Comparison of ENCODE assay signal across 8 cellular contexts in genomic region chr14:20327005-20327869, GRCh38. TPM values are rescaled to one million over a fixed set of nuclear protein-coding genes. Genes with fewer than 3 reads are reported as not detected.
A peak's percentile ranks its signal among the peaks of the same experiment; 100 is the strongest.
DNase-seq lines count a peak whose midpoint lies in the region; ATAC-seq, FAIRE-seq and TF ChIP-seq lines count a peak whose summit lies in the region.

No MANE protein-coding gene starts in this region.

- peak overlapping the region; percentile 16 for H3K27ac ChIP-seq in Karpas-422 (ENCODE audit: low read length)
- no peak overlapping the region for H3K27ac ChIP-seq in Panc1 (ENCODE audit: low read length)
- H3K27ac ChIP-seq in suprapubic skin = no peak overlapping the region

- H3K36me3 ChIP-seq in Karpas-422 (ENCODE audit: insufficient read depth, low read length) = peaks cover 44% of the 10 kb centered on the region
- H3K36me3 ChIP-seq in Panc1 (ENCODE audit: control insufficient read depth, insufficient read depth, low read length) = peaks cover 23% of the 10 kb centered on the region
- H3K36me3 ChIP-seq in suprapubic skin = peaks cover 29% of the 10 kb centered on the region

- FAIRE-seq in GM12891 (lab: Jason Lieb, UNC) = peak; percentile 92

- no TSS peak for BruUV-seq in Panc1 (replicated peaks; lab: Mats Ljungman, UMichigan)

- TF ChIP-seq CTCF in Panc1 (IDR thresholded peaks at IDR 0.05) (peak; percentile 65; the same call in 1 of the 2 replicates), cardiac fibroblast (IDR thresholded peaks at IDR 0.05; ENCODE audit: low read depth, low read length) (peak; percentile 53), suprapubic skin (IDR thresholded peaks at IDR 0.05) (peak; percentile 55 to 62)

- no peaks in the 10 kb centered on the region for H3K27me3 ChIP-seq in Karpas-422 (ENCODE audit: low read length)
- no peaks in the 10 kb centered on the region for H3K27me3 ChIP-seq in Panc1 (ENCODE audit: control insufficient read depth, insufficient read depth, low read length)
- no peaks in the 10 kb centered on the region for H3K27me3 ChIP-seq in suprapubic skin

- DNase-seq in AML-193 (lab: John Stamatoyannopoulos, UW) = peak; percentile 66 to 82
- DNase-seq in GM12891 (ENCODE audit: insufficient read length, low spot score) = no peak
- DNase-seq in Karpas-422 = peak; percentile 90
- DNase-seq in Panc1 (ENCODE audit: low read depth, low spot score) = peak; percentile 32
- peak; percentile 80 to 84 for DNase-seq in cardiac fibroblast (ENCODE audit: low read depth in 2 of 2)
- DNase-seq in kidney tubule cell (ENCODE audit: low spot score) = peak; percentile 74
- no peak for DNase-seq in suprapubic skin (ENCODE audit: low spot score in 2 of 2)

- peak overlapping the region; percentile 30 for H3K4me2 ChIP-seq in Karpas-422 (ENCODE audit: low read depth, low read length, poor library complexity, severe bottlenecking)

- H3K9me3 ChIP-seq in Karpas-422 (ENCODE audit: low read length) (no peaks in the 10 kb centered on the region), Panc1 (ENCODE audit: control insufficient read depth, insufficient read depth, low read depth, low read length) (no peaks in the 10 kb centered on the region), suprapubic skin (no peaks in the 10 kb centered on the region)

- no peak for TF ChIP-seq EP300 in suprapubic skin (IDR thresholded peaks at IDR 0.05)

- no peak overlapping the region for H2AFZ ChIP-seq in Karpas-422 (ENCODE audit: low read length)

- CTCF ChIA-PET in Panc1 (lab: Charles Lee) = interaction anchor here (0.8 to 1.6 kb wide), 2 partner anchors 16 to 24 kb away, joined by 3 to 6 read pairs; partner anchors contain the start of gene PARP2

- POLR2A ChIA-PET in Panc1 (lab: Charles Lee) = interaction anchor here (0.8 kb wide), 1 partner anchor 16 kb away, joined by 9 read pairs; the partner anchor contains the start of gene PARP2

- no peaks in the 10 kb centered on the region for H3K9me2 ChIP-seq in Karpas-422 (replicated peaks; ENCODE audit: insufficient read depth, low read length)

- TF ChIP-seq POLR2A in GM12891 (IDR thresholded peaks at IDR 0.05; ENCODE audit: low read depth, low read length) (no peak), suprapubic skin (IDR thresholded peaks at IDR 0.05) (no peak)

- H4K20me1 ChIP-seq in Karpas-422 (ENCODE audit: insufficient read depth, low read depth, low read length) = no peaks in the 10 kb centered on the region

- no peak overlapping the region for H3K4me3 ChIP-seq in Karpas-422 (ENCODE audit: low read length)
- no peak overlapping the region for H3K4me3 ChIP-seq in Panc1 (ENCODE audit: low read depth in 2 of 2, low read length in 2 of 2)
- H3K4me3 ChIP-seq in cardiac fibroblast (replicated peaks in 1 of 2; ENCODE audit: low read depth in 2 of 2, low read length in 2 of 2) = no peak overlapping the region
- no peak overlapping the region for H3K4me3 ChIP-seq in suprapubic skin

- ATAC-seq in Panc1 (no peak), HG03354 (IDR thresholded peaks at IDR 0.05; ENCODE audit: poor library complexity, severe bottlenecking, unreplicated experiment) (no peak)

- intact Hi-C loops in Panc1 (cut with micrococcal nuclease; ENCODE audit: unreplicated experiment) = loop anchor here (5.0 kb wide), 1 partner anchor 280 kb away; no protein-coding TSS in a partner anchor

- 0 out of 2 replicates have a peak overlapping the region, but pooled peaks have one; percentile 3 for H3K9ac ChIP-seq in Karpas-422 (ENCODE audit: low read length)

- 45% methylated on average over 8 of the region's 8 CpGs for WGBS in suprapubic skin

- H3K4me1 ChIP-seq in Karpas-422 (ENCODE audit: low read length) = peaks cover 48% of the 10 kb centered on the region
- H3K4me1 ChIP-seq in Panc1 (ENCODE audit: control insufficient read depth, insufficient read depth, low read length) = peaks cover 6% of the 10 kb centered on the region
- peaks cover 22% of the 10 kb centered on the region for H3K4me1 ChIP-seq in suprapubic skin

- in situ Hi-C loops in Panc1 (cut with HindIII; ENCODE audit: low pct_unique_long_range_greater_than_20kb, low sequenced_read_pairs) = no loop called here

- peaks cover 85% of the 10 kb centered on the region for H3K79me2 ChIP-seq in Karpas-422 (ENCODE audit: low read length)

TF ChIP-seq in GM12891, 5 proteins besides CTCF, POLR2A, EP300 and RAD21:
- no peak for TF ChIP-seq POU2F2 (IDR thresholded peaks at IDR 0.05; ENCODE audit: low read depth, low read length)
- no peak for TF ChIP-seq PAX5 (IDR thresholded peaks at IDR 0.05; ENCODE audit: insufficient read depth, low read length, severe bottlenecking)
- TF ChIP-seq SPI1 (IDR thresholded peaks at IDR 0.05; ENCODE audit: low read depth, low read length) = no peak
- no peak for TF ChIP-seq POLR2AphosphoS5 (IDR thresholded peaks at IDR 0.05; ENCODE audit: low read depth, low read length)
- no peak for TF ChIP-seq TAF1 (IDR thresholded peaks at IDR 0.05; ENCODE audit: low read depth, low read length)

RNA-seq across cellular contexts. Expression of gene CCNB1IP1, which starts 5.8 kb away (rescaled TPM):
- 57.3 TPM for polyA plus RNA-seq in GM12891 (2012; ENCODE audit: low read depth, missing spikeins)
- 103 and 127 TPM in 2 replicates for total RNA-seq in Karpas-422 (2014; rRNA removed; shearing (Covaris generic); ENCODE audit: low replicate concordance)
- total RNA-seq in Panc1 (2021; ENCODE audit: unreplicated experiment) (20.3 TPM), suprapubic skin (10 to 100 TPM; 42.5 to 50.3 (median 47.6) TPM)
- polyA plus RNA-seq in Panc1 (2012; ENCODE audit: insufficient read length) = 15.8 TPM

RNA-seq across cellular contexts. Expression of gene PARP2, which starts 16.2 kb away (rescaled TPM):
- 25.1 TPM for polyA plus RNA-seq in GM12891 (2012; ENCODE audit: low read depth, missing spikeins)
- total RNA-seq in Karpas-422 (2014; rRNA removed; shearing (Covaris generic); ENCODE audit: low replicate concordance) = 25.0 and 33.4 TPM in 2 replicates
- total RNA-seq in Panc1 (2021; ENCODE audit: unreplicated experiment) = 26.6 TPM
- polyA plus RNA-seq in Panc1 (2012; ENCODE audit: insufficient read length) = 13.7 TPM
- 10 to 100 TPM; 12.2 to 34.0 (median 14.9) TPM for total RNA-seq in suprapubic skin

RNA-seq across cellular contexts. Expression of gene TTC5, which starts 21.5 kb away (rescaled TPM):
- polyA plus RNA-seq in GM12891 (2012; ENCODE audit: low read depth, missing spikeins) = 6.1 TPM
- 24.6 and 28.0 TPM in 2 replicates for total RNA-seq in Karpas-422 (2014; rRNA removed; shearing (Covaris generic); ENCODE audit: low replicate concordance)
- total RNA-seq in Panc1 (2021; ENCODE audit: unreplicated experiment) (10.0 TPM), suprapubic skin (10 to 100 TPM; 13.3 to 23.3 (median 14.6) TPM)
- polyA plus RNA-seq in Panc1 (2012; ENCODE audit: insufficient read length) = 8.3 TPM

Comparison
In these comparisons a context has a peak if more than half of its experiments do, and no peak if none do; other contexts are left out.
1. DNase-seq: peak in AML-193 (2 of 2), Karpas-422 (single experiment), Panc1 (single experiment), cardiac fibroblast (2 of 2) and kidney tubule cell (single experiment); none in GM12891 (single experiment) and suprapubic skin (0 of 2).
2. Peak in every context shown above with its lines, with median percentiles within 50 percentile points of each other: CTCF ChIP-seq.